15 cellular contexts compared by ENCODE assay signal in the genomic region with DNA sequence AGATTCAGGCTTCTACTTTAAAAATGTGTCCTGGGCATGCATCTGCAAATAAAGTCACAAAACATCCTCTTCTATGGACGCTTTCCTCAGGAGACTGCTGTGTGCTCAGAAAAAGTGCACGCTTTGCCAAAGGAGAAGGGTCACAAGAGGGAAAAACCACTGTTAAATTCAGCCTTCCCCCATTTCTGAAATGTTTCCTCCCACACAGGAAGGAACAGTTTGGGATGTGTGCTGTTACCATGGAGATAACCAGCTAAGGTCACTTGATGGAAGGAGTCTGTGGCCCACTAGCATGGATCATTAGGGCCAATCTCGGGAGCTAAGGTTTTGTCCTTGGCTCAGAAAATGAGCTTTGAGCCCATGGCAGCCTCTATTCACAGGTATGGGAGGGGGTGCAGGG. TPM values are rescaled to one million over a fixed set of nuclear protein-coding genes. Genes with fewer than 3 reads are reported as not detected.
A peak's percentile ranks its signal among the peaks of the same experiment; 100 is the strongest.
DNase-seq lines count a peak whose midpoint lies in the region; ATAC-seq and TF ChIP-seq lines count a peak whose summit lies in the region.
"Had no signal": no experiment of that assay in that cellular context is flagged by ENCODE, and none has a peak within 500 bp of the region (broad histone marks: within the 10 kb centered on the region; RNA-seq: fewer than 3 reads in every experiment).

No MANE protein-coding gene starts in this region.

- peaks cover 3% of the 10 kb centered on the region for H3K4me1 ChIP-seq in testis

- TF ChIP-seq POLR2A in testis (IDR thresholded peaks at IDR 0.05): no peak

- no peaks in the 10 kb centered on the region for H3K9me3 ChIP-seq in testis
- H3K9me3 ChIP-seq: MG63 had no signal

- H3K4me3 ChIP-seq in dorsolateral prefrontal cortex (no peak overlapping the region), testis (no peak overlapping the region)
- H3K4me3 ChIP-seq: cardiac muscle cell, lung, MG63 had no signal

- H3K36me3 ChIP-seq in testis (ENCODE audit: low read depth, missing control alignments): no peaks in the 10 kb centered on the region
- H3K36me3 ChIP-seq: cardiac muscle cell, MG63 had no signal

- TF ChIP-seq CTCF in dorsolateral prefrontal cortex (IDR thresholded peaks at IDR 0.05 in 54 of 56, conservative IDR thresholded peaks at IDR 0.05 in 2 of 56; ENCODE audit: low read depth in 1 of 56, partially characterized antibody in 56 of 56) (no peak), nephron progenitor cell (IDR thresholded peaks at IDR 0.05) (no peak), testis (IDR thresholded peaks at IDR 0.05) (no peak)

- intact Hi-C loops in dorsolateral prefrontal cortex (cut with DNase I): no loop called here
- intact Hi-C loops in testis (cut with DNase I; ENCODE audit: low total_unique reads): no loop called here

- peaks cover 85% of the 10 kb centered on the region for H3K4me1 Mint-ChIP-seq in nephron progenitor cell
- H3K4me1 Mint-ChIP-seq: stimulated activated memory B cell treated with anti-CD40 and anti-IgM and Interleukin-4, amounts not matched to agents 10 μg/mL and 1 μg/mL and 100 μg/mL, for 72 hours had no signal

- H3K9me3 Mint-ChIP-seq in nephron progenitor cell: no peaks in the 10 kb centered on the region
- H3K9me3 Mint-ChIP-seq: stimulated activated memory B cell treated with anti-CD40 and anti-IgM and Interleukin-4, amounts not matched to agents 10 μg/mL and 1 μg/mL and 100 μg/mL, for 72 hours had no signal

- peak; percentile 15 for DNase-seq in NCI-H2227 treated with DMSO at 0.1 percent for 48 hours (lab: John Stamatoyannopoulos, UW)
- no peak for DNase-seq in dorsolateral prefrontal cortex
- no peak for DNase-seq in nephron progenitor cell
- DNase-seq in testis: peak; percentile 17
- no peak for DNase-seq in RPMI8226
- no peak for DNase-seq in NK-92 treated with Interleukin-12 subunit alpha and Interleukin-12 subunit beta, amount 100 ng/mL, for 24 hours (lab: John Stamatoyannopoulos, UW)
- DNase-seq: activated naive CD4-positive, alpha-beta T cell; H7; hypothalamus; MG63; stimulated activated CD4-positive, alpha-beta T cell treated with anti-CD3 and anti-CD28 coated beads, Interleukin-4, amount 100 ng/mL, for 24 hours had no signal

- peak overlapping the region in 35 of 59 donors; percentile 8 to 87 (median 55) for H3K27ac ChIP-seq in dorsolateral prefrontal cortex
- peak overlapping the region in 1 of 2 donors; percentile 86 for H3K27ac ChIP-seq in testis
- H3K27ac ChIP-seq: cardiac muscle cell had no signal

- no peaks in the 10 kb centered on the region for H3K36me3 Mint-ChIP-seq in nephron progenitor cell (ENCODE audit: low read depth)
- H3K36me3 Mint-ChIP-seq: stimulated activated memory B cell treated with anti-CD40 and anti-IgM and Interleukin-4, amounts not matched to agents 10 μg/mL and 1 μg/mL and 100 μg/mL, for 72 hours had no signal

- H3K27me3 Mint-ChIP-seq in nephron progenitor cell (ENCODE audit: low read depth, poor library complexity): peaks cover 4% of the 10 kb centered on the region
- H3K27me3 Mint-ChIP-seq: stimulated activated memory B cell treated with anti-CD40 and anti-IgM and Interleukin-4, amounts not matched to agents 10 μg/mL and 1 μg/mL and 100 μg/mL, for 72 hours had no signal

- H3K27me3 ChIP-seq in dorsolateral prefrontal cortex (peaks cover 0 to 7% (median 0%) of the 10 kb centered on the region in 45 donors), testis (no peaks in the 10 kb centered on the region)
- H3K27me3 ChIP-seq: cardiac muscle cell, MG63 had no signal

- no peak overlapping the region for H3K4me3 Mint-ChIP-seq in nephron progenitor cell
- H3K4me3 Mint-ChIP-seq: stimulated activated memory B cell treated with anti-CD40 and anti-IgM and Interleukin-4, amounts not matched to agents 10 μg/mL and 1 μg/mL and 100 μg/mL, for 72 hours had no signal

- 52 to 66% methylated on average over 2 to 3 of the region's 3 CpGs for WGBS in testis, 2 donors

- ATAC-seq in GM18858 (IDR thresholded peaks at IDR 0.05; ENCODE audit: unreplicated experiment): no peak
- ATAC-seq: stimulated activated memory B cell treated with anti-CD40 and anti-IgM and Interleukin-4, amounts not matched to agents 10 μg/mL and 1 μg/mL and 100 μg/mL, for 72 hours had no signal

- peak overlapping the region; percentile 95 for H3K27ac Mint-ChIP-seq in nephron progenitor cell
- H3K27ac Mint-ChIP-seq: stimulated activated memory B cell treated with anti-CD40 and anti-IgM and Interleukin-4, amounts not matched to agents 10 μg/mL and 1 μg/mL and 100 μg/mL, for 72 hours had no signal

RNA-seq across cellular contexts. Expression of a gene that starts 5.6 kb away (rescaled TPM):
- 10 to 100 TPM in 15 of 120 experiments, 1 to 10 TPM in 104, under 1 TPM in 1; 0.99 to 25.8 (median 4.2) TPM for total RNA-seq in dorsolateral prefrontal cortex
- total RNA-seq in testis: 1 to 10 TPM; 2.3 to 2.5 TPM
- polyA plus RNA-seq in testis (ENCODE audit: insufficient read depth, low read depth, low replicate concordance): 3.3 TPM
- total RNA-seq: H7 had no signal

Comparison
In these comparisons a context has a peak if more than half of its experiments do, and no peak if none do; other contexts are left out.
1. DNase-seq: peak in NCI-H2227 treated with DMSO at 0.1 percent for 48 hours (single experiment) and testis (single experiment); none in dorsolateral prefrontal cortex (0 of 10), nephron progenitor cell (single experiment), RPMI8226 (single experiment) and NK-92 treated with Interleukin-12 subunit alpha and Interleukin-12 subunit beta, amount 100 ng/mL, for 24 hours (single experiment).